Comparison of ENCODE assay signal across 27 cellular contexts in genomic region chr3:168858327-168858726, GRCh38.
"Had no signal": no experiment of that assay in that cellular context is flagged by ENCODE, and none has a peak within 500 bp of the region (broad histone marks: within the 10 kb centered on the region; RNA-seq: fewer than 3 reads in every experiment).

No MANE protein-coding gene starts in this region.

- H3K27ac Mint-ChIP-seq: activated B cell treated with CpG ODN at 0.5 μM for 24 hours; activated CD4-positive, alpha-beta T cell treated with anti-CD3 and anti-CD28 coated beads, Interleukin-2, amount 10 ng/mL, durations not matched to agents 24 days and 14 days; activated CD8-positive, alpha-beta memory T cell treated with anti-CD3 and anti-CD28 coated beads, Interleukin-2, amount 10 ng/mL, durations not matched to agents 7 days and 5 days; activated naive CD4-positive, alpha-beta T cell treated with anti-CD3 and anti-CD28 coated beads for 36 hours; activated naive CD8-positive, alpha-beta T cell; activated T-cell treated with anti-CD3 and anti-CD28 coated beads, Interleukin-2, amount 50 U/mL, for 24 hours; brain; T-helper 17 cell had no signal

- ATAC-seq: activated CD8-positive, alpha-beta memory T cell treated with anti-CD3 and anti-CD28 coated beads, Interleukin-2, amount 10 ng/mL, durations not matched to agents 7 days and 5 days; PC-3; T-helper 17 cell had no signal

- H3K9me3 Mint-ChIP-seq: activated CD4-positive, alpha-beta T cell treated with anti-CD3 and anti-CD28 coated beads, Interleukin-2, amount 10 ng/mL, durations not matched to agents 24 days and 14 days had no signal

- FAIRE-seq: astrocyte, RCC 7860 had no signal

- H3K36me3 Mint-ChIP-seq: activated CD8-positive, alpha-beta memory T cell treated with anti-CD3 and anti-CD28 coated beads, Interleukin-2, amount 10 ng/mL, durations not matched to agents 7 days and 5 days; activated naive CD8-positive, alpha-beta T cell had no signal

- H3K4me3 ChIP-seq: cardiac muscle cell had no signal

- H3K27me3 ChIP-seq: cardiac muscle cell had no signal

- H3K27me3 Mint-ChIP-seq: activated B cell treated with CpG ODN at 0.5 μM for 24 hours; activated CD4-positive, alpha-beta T cell treated with anti-CD3 and anti-CD28 coated beads, Interleukin-2, amount 10 ng/mL, durations not matched to agents 24 days and 14 days; activated CD8-positive, alpha-beta memory T cell treated with anti-CD3 and anti-CD28 coated beads, Interleukin-2, amount 10 ng/mL, durations not matched to agents 7 days and 5 days; activated T-cell treated with anti-CD3 and anti-CD28 coated beads, Interleukin-2, amount 50 U/mL, for 24 hours; brain had no signal

- H3K27ac ChIP-seq: cardiac muscle cell had no signal

- DNase-seq: activated B cell treated with CpG ODN at 0.5 μM for 24 hours; activated CD4-positive, alpha-beta T cell treated with anti-CD3 and anti-CD28 coated beads for 1 hour; activated CD4-positive, alpha-beta T cell treated with anti-CD3 and anti-CD28 coated beads, Interleukin-2, amount 10 ng/mL, durations not matched to agents 24 days and 14 days; activated CD4-positive, alpha-beta T cell treated with anti-CD3 and anti-CD28 coated beads, Interleukin-2, amount 50 U/mL, for 48 hours; activated CD8-positive, alpha-beta memory T cell treated with anti-CD3 and anti-CD28 coated beads, Interleukin-2, amount 10 ng/mL, durations not matched to agents 7 days and 5 days; activated effector memory CD4-positive, alpha-beta T cell treated with anti-CD3 and anti-CD28 coated beads, Interleukin-2, amount 50 U/mL, for 16 hours; activated naive CD4-positive, alpha-beta T cell treated with anti-CD3 and anti-CD28 coated beads for 36 hours; activated T-cell treated with anti-CD3 and anti-CD28 coated beads, Interleukin-2, amount 50 U/mL, for 24 hours; amygdala; KG1; NCI-H1105; NCI-H1436; NCI-H1694 treated with DMSO at 0.1 percent for 48 hours; NCI-H2029 treated with DMSO at 0.1 percent for 48 hours; NCI-H345; NCI-H510A; NCI-H526 treated with DMSO at 0.1 percent for 48 hours; NCI-H82; PC-3; SHP77; T-helper 17 cell; T-helper 9 cell had no signal

- H3K4me3 Mint-ChIP-seq: activated B cell treated with CpG ODN at 0.5 μM for 24 hours; activated CD4-positive, alpha-beta T cell treated with anti-CD3 and anti-CD28 coated beads, Interleukin-2, amount 10 ng/mL, durations not matched to agents 24 days and 14 days; activated CD8-positive, alpha-beta memory T cell treated with anti-CD3 and anti-CD28 coated beads, Interleukin-2, amount 10 ng/mL, durations not matched to agents 7 days and 5 days; activated naive CD4-positive, alpha-beta T cell treated with anti-CD3 and anti-CD28 coated beads for 36 hours; activated naive CD8-positive, alpha-beta T cell; activated T-cell treated with anti-CD3 and anti-CD28 coated beads, Interleukin-2, amount 50 U/mL, for 24 hours; brain; T-helper 17 cell had no signal

- H3K4me1 Mint-ChIP-seq: activated B cell treated with CpG ODN at 0.5 μM for 24 hours; activated CD4-positive, alpha-beta T cell treated with anti-CD3 and anti-CD28 coated beads, Interleukin-2, amount 10 ng/mL, durations not matched to agents 24 days and 14 days; activated CD8-positive, alpha-beta memory T cell treated with anti-CD3 and anti-CD28 coated beads, Interleukin-2, amount 10 ng/mL, durations not matched to agents 7 days and 5 days; brain; T-helper 17 cell had no signal
